ENCODE assay signal across 34 cellular contexts in the genomic region with DNA sequence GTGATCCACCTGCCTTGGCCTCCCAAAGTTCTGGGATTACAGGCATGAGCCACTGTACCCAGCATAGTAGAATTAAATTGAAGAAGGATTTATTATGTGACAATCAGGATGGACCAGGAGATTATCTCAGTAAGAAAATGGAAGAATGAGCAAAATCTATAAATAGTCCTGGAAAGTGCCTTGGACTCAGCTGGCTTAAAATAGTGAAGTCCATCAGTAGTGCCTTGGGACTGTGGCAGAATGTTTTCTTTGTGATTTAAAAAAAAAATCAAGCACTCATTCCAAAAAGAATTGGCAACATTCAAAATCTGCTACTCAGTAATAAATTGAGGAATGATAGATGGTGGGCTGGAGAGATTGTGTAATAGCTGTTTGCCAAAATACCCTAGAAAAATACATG. TPM values are rescaled to one million over a fixed set of nuclear protein-coding genes. Genes with fewer than 3 reads are reported as not detected.
"Had no signal": no experiment of that assay in that cellular context is flagged by ENCODE, and none has a peak within 500 bp of the region (broad histone marks: within the 10 kb centered on the region; RNA-seq: fewer than 3 reads in every experiment).

No MANE protein-coding gene starts in this region.

- H3K36me3 ChIP-seq: ascending aorta, cardiac muscle cell, Peyer's patch, WERI-Rb-1 had no signal

- H3K9me3 ChIP-seq: ascending aorta had no signal

- DNase-seq: activated CD4-positive, alpha-beta T cell treated with anti-CD3 and anti-CD28 coated beads, Interleukin-2, amount 10 ng/mL, durations not matched to agents 24 days and 14 days; activated CD4-positive, alpha-beta T cell treated with anti-CD3 and anti-CD28 coated beads, Interleukin-2, amount 50 U/mL, for 4 hours; activated CD4-positive, CD25-positive, alpha-beta regulatory T cell; activated CD8-positive, alpha-beta T cell treated with anti-CD3 and anti-CD28 coated beads for 36 hours; activated effector memory CD4-positive, alpha-beta T cell treated with anti-CD3 and anti-CD28 coated beads, Interleukin-2, amount 50 U/mL, for 16 hours; activated naive CD4-positive, alpha-beta T cell; activated naive CD4-positive, alpha-beta T cell treated with anti-CD3 and anti-CD28 coated beads, Interleukin-2, amount 50 U/mL, for 16 hours; activated naive CD8-positive, alpha-beta T cell treated with anti-CD3 and anti-CD28 coated beads for 36 hours; activated T-cell treated with anti-CD3 and anti-CD28 coated beads, Interleukin-2, amount 50 U/mL, for 1 hour; activated T-cell treated with anti-CD3 and anti-CD28 coated beads, Interleukin-2, amount 50 U/mL, for 72 hours; amniotic stem cell; KG1; MM.1S; MV-4-11; NCI-H1092; NCI-H1436 treated with DMSO at 0.1 percent for 48 hours; NCI-H1694 treated with DMSO at 0.1 percent for 48 hours; NCI-H2029; NCI-H345; NCI-H524 treated with DMSO at 0.1 percent for 48 hours; PC-3; Peyer's patch; RPMI8226; SW 1271; T-helper 1 cell; T-helper 2 cell; T-helper 9 cell; WERI-Rb-1 had no signal

- H3K4me3 ChIP-seq: ascending aorta, cardiac muscle cell, Peyer's patch had no signal

- H3K27ac ChIP-seq: cardiac muscle cell, Peyer's patch, WERI-Rb-1 had no signal

- H3K27me3 ChIP-seq: ascending aorta, cardiac muscle cell, Peyer's patch had no signal

- ATAC-seq: activated CD8-positive, alpha-beta T cell treated with anti-CD3 and anti-CD28 coated beads for 36 hours; activated T-cell treated with anti-CD3 and anti-CD28 coated beads, Interleukin-2, amount 50 U/mL, for 72 hours; activated T-helper 17 cell treated with anti-CD3 and anti-CD28 coated beads, Interleukin-2, amount 50 U/mL, for 72 hours; PC-3 had no signal

- H3K4me1 ChIP-seq: Peyer's patch had no signal

RNA-seq across cellular contexts. Expression of gene MAS1, which starts 37.1 kb away (rescaled TPM):
- total RNA-seq: activated CD4-positive, alpha-beta T cell treated with anti-CD3 and anti-CD28 coated beads, Interleukin-2, amount 10 ng/mL, durations not matched to agents 24 days and 14 days; activated CD8-positive, alpha-beta memory T cell treated with anti-CD3 and anti-CD28 coated beads for 36 hours; activated CD8-positive, alpha-beta T cell treated with anti-CD3 and anti-CD28 coated beads for 36 hours; activated naive CD8-positive, alpha-beta T cell treated with anti-CD3 and anti-CD28 coated beads for 36 hours; activated T-cell treated with anti-CD3 and anti-CD28 coated beads, Interleukin-2, amount 50 U/mL, for 72 hours; activated T-helper 17 cell treated with anti-CD3 and anti-CD28 coated beads, Interleukin-2, amount 50 U/mL, for 72 hours; ascending aorta; cardiac muscle cell; LHCN-M2; NCI-H460; PC-3; Peyer's patch had no signal
- polyA plus RNA-seq: cardiac muscle cell had no signal

RNA-seq across cellular contexts. Expression of gene PNLDC1, which starts 53.7 kb away (rescaled TPM):
- total RNA-seq: ascending aorta, LHCN-M2, NCI-H460, PC-3, Peyer's patch had no signal
